8 cellular contexts compared by ENCODE assay signal in the genomic region with DNA sequence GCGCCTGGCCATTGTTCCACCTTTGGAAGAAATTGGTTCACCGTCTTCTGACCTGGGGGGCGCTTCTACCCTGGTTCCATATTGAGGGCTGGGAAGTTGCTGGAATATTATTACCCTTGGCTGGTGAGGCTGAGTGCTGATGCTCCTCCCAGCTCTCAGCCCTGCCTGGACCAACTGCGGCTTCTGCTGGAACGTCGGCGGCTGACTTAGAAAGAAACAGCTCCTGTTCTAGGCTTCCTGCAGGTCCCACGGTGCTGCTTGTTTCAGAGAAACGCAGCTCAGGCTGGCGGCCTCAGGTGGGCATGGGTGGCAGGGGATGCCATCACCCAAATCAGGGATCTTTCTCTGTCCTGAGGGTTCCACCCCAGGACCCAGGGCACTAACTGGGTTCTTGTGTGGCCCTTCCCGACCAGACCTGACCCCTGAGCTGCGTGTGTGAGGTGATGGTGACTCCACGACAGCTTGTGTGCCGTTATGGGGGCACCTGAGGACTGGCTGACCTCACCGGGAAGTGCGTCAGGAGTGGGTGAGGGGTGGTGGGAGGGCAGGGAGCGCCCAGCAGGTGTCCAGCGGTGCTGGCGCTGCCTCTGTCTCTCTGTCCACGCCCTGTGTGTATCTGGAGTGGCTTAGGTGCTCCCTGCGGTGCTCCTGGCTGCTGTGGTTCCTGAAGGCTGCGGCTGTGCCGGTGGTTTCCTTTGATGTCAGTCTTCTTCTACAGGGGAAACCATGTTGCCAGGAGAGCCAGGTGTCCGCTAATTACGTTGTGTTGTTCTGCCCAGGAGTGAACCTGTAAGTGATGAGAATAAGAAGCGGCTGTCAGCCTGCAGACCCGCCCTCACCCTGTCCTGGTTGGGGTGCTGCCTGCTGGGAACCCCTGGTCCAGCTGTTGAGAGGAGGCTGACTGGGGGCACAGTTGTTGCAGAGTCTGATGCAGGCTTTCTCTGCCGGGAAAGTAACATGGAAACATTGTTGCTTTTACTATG. TPM values are rescaled to one million over a fixed set of nuclear protein-coding genes. Genes with fewer than 3 reads are reported as not detected.
DNase-seq lines count a peak whose midpoint lies in the region; ATAC-seq, FAIRE-seq and TF ChIP-seq lines count a peak whose summit lies in the region.

No MANE protein-coding gene starts in this region.

- H3K4ac ChIP-seq in neuronal stem cell (ENCODE audit: low read length): no peak overlapping the region

- CTCF ChIA-PET in OCI-LY7 (lab: Charles Lee; ENCODE audit: unreplicated experiment): interaction anchor here (0.6 kb wide), 1 partner anchor 160 kb away, joined by 5 read pairs; no protein-coding TSS in a partner anchor

- peaks cover 11% of the 10 kb centered on the region for H3K36me3 ChIP-seq in CD4-positive, CD25-positive, alpha-beta regulatory T cell (ENCODE audit: control insufficient read depth, insufficient read depth, low read length)
- H3K36me3 ChIP-seq in astrocyte (ENCODE audit: insufficient read depth, low read length) (peaks cover 6% of the 10 kb centered on the region), neuronal stem cell (replicated peaks in 1 of 2; ENCODE audit: control insufficient read depth in 2 of 2, insufficient read depth in 2 of 2, low read length in 2 of 2) (peaks cover 4 to 72% of the 10 kb centered on the region in 2 donors), OCI-LY7 (ENCODE audit: insufficient read depth, low read length) (no peaks in the 10 kb centered on the region)

- H2BK12ac ChIP-seq in neuronal stem cell (ENCODE audit: low read length): peak overlapping the region; percentile 84

- H3K27me3 ChIP-seq in CD4-positive, CD25-positive, alpha-beta regulatory T cell (ENCODE audit: control insufficient read depth, insufficient read depth, low read length): no peaks in the 10 kb centered on the region
- H3K27me3 ChIP-seq in astrocyte (ENCODE audit: insufficient read depth, low read length): no peaks in the 10 kb centered on the region
- H3K27me3 ChIP-seq in neuronal stem cell (ENCODE audit: control insufficient read depth in 3 of 3, insufficient read depth in 3 of 3, low read depth in 1 of 3, low read length in 3 of 3): no peaks in the 10 kb centered on the region

- peak overlapping the region; percentile 81 for H3K18ac ChIP-seq in neuronal stem cell (ENCODE audit: low read length)

- H2BK120ac ChIP-seq in neuronal stem cell (ENCODE audit: low read depth, low read length): peak overlapping the region; percentile 50

- H3K4me3 Mint-ChIP-seq in CD4-positive, CD25-positive, alpha-beta regulatory T cell: peak overlapping the region; percentile 82 to 95 (median 90)
- H3K4me3 Mint-ChIP-seq in astrocyte (ENCODE audit: unreplicated experiment): no peak overlapping the region

- peak overlapping the region; percentile 94 for H3K23ac ChIP-seq in neuronal stem cell (ENCODE audit: low read depth, low read length, poor library complexity)

- peaks cover 11% of the 10 kb centered on the region for H3K27me3 Mint-ChIP-seq in CD4-positive, CD25-positive, alpha-beta regulatory T cell
- no peaks in the 10 kb centered on the region for H3K27me3 Mint-ChIP-seq in astrocyte (ENCODE audit: low read depth, unreplicated experiment)

- no peak overlapping the region for H2AK5ac ChIP-seq in neuronal stem cell (ENCODE audit: low read depth, low read length)

- H3K4me3 ChIP-seq in CD4-positive, CD25-positive, alpha-beta regulatory T cell (ENCODE audit: low read depth, low read length): peak overlapping the region; percentile 68
- H3K4me3 ChIP-seq in astrocyte (ENCODE audit: insufficient read depth, low read depth, low read length): no peak overlapping the region
- no peak overlapping the region for H3K4me3 ChIP-seq in neuronal stem cell (ENCODE audit: low read length in 2 of 2)
- no peak overlapping the region for H3K4me3 ChIP-seq in OCI-LY7 (ENCODE audit: low read depth, low read length, poor library complexity, severe bottlenecking)

- H3K9ac ChIP-seq in astrocyte (ENCODE audit: low read length): no peak overlapping the region
- peak overlapping the region; percentile 16 for H3K9ac ChIP-seq in neuronal stem cell (ENCODE audit: low read depth, low read length, poor library complexity)

- no peak overlapping the region for H4K8ac ChIP-seq in neuronal stem cell (ENCODE audit: low read depth, low read length)

- no peak overlapping the region for H2AFZ ChIP-seq in astrocyte (ENCODE audit: low read depth, low read length)
- no peak overlapping the region for H2AFZ ChIP-seq in neuronal stem cell (ENCODE audit: low read length)
- no peak overlapping the region for H2AFZ ChIP-seq in OCI-LY7 (ENCODE audit: low read length)

- peaks cover 97% of the 10 kb centered on the region for H3K4me1 ChIP-seq in CD4-positive, CD25-positive, alpha-beta regulatory T cell (ENCODE audit: control insufficient read depth, insufficient read depth, low read length, poor library complexity, severe bottlenecking)
- peaks cover 63% of the 10 kb centered on the region for H3K4me1 ChIP-seq in astrocyte (ENCODE audit: insufficient read depth, low read length)
- peaks cover 23 to 28% of the 10 kb centered on the region in 2 donors for H3K4me1 ChIP-seq in neuronal stem cell (ENCODE audit: control insufficient read depth in 2 of 2, insufficient read depth in 1 of 2, low read depth in 1 of 2, low read length in 2 of 2)
- peaks cover 10% of the 10 kb centered on the region for H3K4me1 ChIP-seq in OCI-LY7 (ENCODE audit: insufficient read depth, low read length, poor library complexity, severe bottlenecking)

- peak; percentile 63 to 76 (median 64) for DNase-seq in CD4-positive, CD25-positive, alpha-beta regulatory T cell
- peak; percentile 61 for DNase-seq in NCI-H69 (lab: John Stamatoyannopoulos, UW)
- no peak for DNase-seq in astrocyte (ENCODE audit: low read depth)
- DNase-seq in neuronal stem cell (ENCODE audit: low spot score): no peak
- no peak for DNase-seq in superior temporal gyrus (ENCODE audit: extremely low spot score)
- no peak for DNase-seq in OCI-LY7 (ENCODE audit: low spot score)
- no peak for DNase-seq in SKM-1 treated with dmso at 0.1 percent for 144 hours (lab: John Stamatoyannopoulos, UW; ENCODE audit: unreplicated experiment)

- H2BK5ac ChIP-seq in neuronal stem cell (ENCODE audit: low read length): peak overlapping the region; percentile 82

- peak overlapping the region; percentile 44 for H3K14ac ChIP-seq in neuronal stem cell (ENCODE audit: low read length)

- H3K79me2 ChIP-seq in astrocyte (ENCODE audit: insufficient read depth, low read length) (peaks cover 100% of the 10 kb centered on the region), OCI-LY7 (ENCODE audit: insufficient read depth, low read depth, low read length) (no peaks in the 10 kb centered on the region)

- no CpG with 5 or more reads among the region's 28 CpGs for WGBS in neuronal stem cell (ENCODE audit: extremely low coverage in 2 of 2, insufficient read length in 2 of 2, insufficient replicate concordance in 1 of 2), 2 donors

- ATAC-seq in CD4-positive, CD25-positive, alpha-beta regulatory T cell (ENCODE audit: low read depth in 2 of 2): peak in 1 of 2 donors; percentile 10
- no peak for ATAC-seq in HG03097 (IDR thresholded peaks at IDR 0.05; ENCODE audit: low FRiP score, unreplicated experiment)

- H3K9me3 Mint-ChIP-seq in CD4-positive, CD25-positive, alpha-beta regulatory T cell: peaks cover 0 to 1% (median 0%) of the 10 kb centered on the region in 7 donors
- no peaks in the 10 kb centered on the region for H3K9me3 Mint-ChIP-seq in astrocyte (ENCODE audit: unreplicated experiment)

- POLR2A ChIA-PET in OCI-LY7 (lab: Charles Lee): no interaction called here

- peak overlapping the region; percentile 91 to 99 (median 92) for H3K27ac Mint-ChIP-seq in CD4-positive, CD25-positive, alpha-beta regulatory T cell
- H3K27ac Mint-ChIP-seq in astrocyte (ENCODE audit: unreplicated experiment): no peak overlapping the region

- no peak for TF ChIP-seq CTCF in astrocyte (IDR thresholded peaks at IDR 0.05; ENCODE audit: insufficient read depth, low read depth, low read length)
- TF ChIP-seq CTCF in OCI-LY7 (conservative IDR thresholded peaks at IDR 0.05; ENCODE audit: low read length): no peak

- peaks cover 43% of the 10 kb centered on the region for H3K79me1 ChIP-seq in neuronal stem cell (ENCODE audit: low read depth, low read length)

- no peak for FAIRE-seq in astrocyte (lab: Jason Lieb, UNC)

- H3K4me2 ChIP-seq in astrocyte (ENCODE audit: low read length) (peak overlapping the region; percentile 8), neuronal stem cell (ENCODE audit: insufficient read depth, low read length, poor library complexity, severe bottlenecking) (no peak overlapping the region), OCI-LY7 (ENCODE audit: low read length) (no peak overlapping the region)

- H3K27ac ChIP-seq in CD4-positive, CD25-positive, alpha-beta regulatory T cell (ENCODE audit: insufficient read depth, low read length, poor library complexity, severe bottlenecking): peak overlapping the region; percentile 71
- H3K27ac ChIP-seq in astrocyte (ENCODE audit: low read depth, low read length): no peak overlapping the region
- H3K27ac ChIP-seq in neuronal stem cell (replicated peaks; ENCODE audit: low read length): no peak overlapping the region
- H3K27ac ChIP-seq in OCI-LY7 (ENCODE audit: low read depth, low read length, poor library complexity, severe bottlenecking): no peak overlapping the region

- intact Hi-C loops in OCI-LY7 (cut with micrococcal nuclease; ENCODE audit: unreplicated experiment): no loop called here

- peaks cover 100% of the 10 kb centered on the region for H4K20me1 ChIP-seq in astrocyte (ENCODE audit: insufficient read depth, low read length)
- peaks cover 6% of the 10 kb centered on the region for H4K20me1 ChIP-seq in OCI-LY7 (ENCODE audit: insufficient read depth, low read length)

- peaks cover 4% of the 10 kb centered on the region for H3K36me3 Mint-ChIP-seq in CD4-positive, CD25-positive, alpha-beta regulatory T cell
- H3K36me3 Mint-ChIP-seq in astrocyte (ENCODE audit: low read depth, unreplicated experiment): peaks cover 10% of the 10 kb centered on the region

- no TSS peak for BruUV-seq in OCI-LY7 (replicated peaks; lab: Mats Ljungman, UMichigan)

- no peaks in the 10 kb centered on the region for H3K9me3 ChIP-seq in CD4-positive, CD25-positive, alpha-beta regulatory T cell (ENCODE audit: control insufficient read depth in 2 of 2, low read length in 2 of 2)
- no peaks in the 10 kb centered on the region for H3K9me3 ChIP-seq in astrocyte (ENCODE audit: insufficient read depth, low read depth, low read length)
- H3K9me3 ChIP-seq in neuronal stem cell (replicated peaks in 1 of 2; ENCODE audit: control insufficient read depth in 2 of 2, insufficient read depth in 1 of 2, low read depth in 1 of 2, low read length in 2 of 2): peaks cover 0 to 3% of the 10 kb centered on the region in 2 donors
- no peaks in the 10 kb centered on the region for H3K9me3 ChIP-seq in OCI-LY7 (ENCODE audit: low read length)

- H2BK15ac ChIP-seq in neuronal stem cell (ENCODE audit: low read length): no peak overlapping the region

- H4K91ac ChIP-seq in neuronal stem cell (ENCODE audit: low read depth, low read length, poor library complexity): peak overlapping the region; percentile 72

- H3K4me1 Mint-ChIP-seq in CD4-positive, CD25-positive, alpha-beta regulatory T cell: peaks cover 13 to 96% (median 53%) of the 10 kb centered on the region in 4 donors
- peaks cover 33% of the 10 kb centered on the region for H3K4me1 Mint-ChIP-seq in astrocyte (ENCODE audit: low read depth, unreplicated experiment)

- H3K9me2 ChIP-seq in OCI-LY7 (ENCODE audit: insufficient read depth, low read length): no peaks in the 10 kb centered on the region

RNA-seq across cellular contexts. Expression of gene SKI, which starts 8.9 kb away (rescaled TPM):
- total RNA-seq in CD4-positive, CD25-positive, alpha-beta regulatory T cell: 218 TPM
- polyA plus RNA-seq in CD4-positive, CD25-positive, alpha-beta regulatory T cell: under 1 TPM; 0.25 to 0.57 (median 0.31) TPM
- total RNA-seq in astrocyte: 63.4 and 66.2 TPM in 2 replicates
- polyA plus RNA-seq in neuronal stem cell (2013, experiment 1 of 2): 37.5 TPM
- polyA plus RNA-seq in neuronal stem cell (2013, experiment 2 of 2): 41.3 TPM
- total RNA-seq in OCI-LY7 (2014; rRNA removed; shearing (Covaris generic)): 3.4 and 4.7 TPM in 2 replicates
- 10.0 and 11.7 TPM in 2 replicates for total RNA-seq in OCI-LY7 (2022)

RNA-seq across cellular contexts. Expression of gene FAAP20, which starts 42.4 kb away (rescaled TPM):
- total RNA-seq in CD4-positive, CD25-positive, alpha-beta regulatory T cell: 40.4 TPM
- polyA plus RNA-seq in CD4-positive, CD25-positive, alpha-beta regulatory T cell: 10 to 100 TPM; 40.0 to 66.5 (median 51.5) TPM
- total RNA-seq in astrocyte (114 and 124 TPM in 2 replicates), OCI-LY7 (2022) (55.4 and 55.7 TPM in 2 replicates)
- 108 TPM for polyA plus RNA-seq in neuronal stem cell (2013, experiment 1 of 2)
- polyA plus RNA-seq in neuronal stem cell (2013, experiment 2 of 2): 108 TPM
- total RNA-seq in OCI-LY7 (2014; rRNA removed; shearing (Covaris generic)): 25.7 and 47.4 TPM in 2 replicates

Comparison
In these comparisons a context has a peak if more than half of its experiments do, and no peak if none do; other contexts are left out.
1. DNase-seq: peak in CD4-positive, CD25-positive, alpha-beta regulatory T cell (3 of 3) and NCI-H69 (single experiment); none in astrocyte (single experiment), neuronal stem cell (single experiment), superior temporal gyrus (single experiment), OCI-LY7 (single experiment) and SKM-1 treated with dmso at 0.1 percent for 144 hours (single experiment).